8 cellular contexts compared by ENCODE assay signal in the genomic region with DNA sequence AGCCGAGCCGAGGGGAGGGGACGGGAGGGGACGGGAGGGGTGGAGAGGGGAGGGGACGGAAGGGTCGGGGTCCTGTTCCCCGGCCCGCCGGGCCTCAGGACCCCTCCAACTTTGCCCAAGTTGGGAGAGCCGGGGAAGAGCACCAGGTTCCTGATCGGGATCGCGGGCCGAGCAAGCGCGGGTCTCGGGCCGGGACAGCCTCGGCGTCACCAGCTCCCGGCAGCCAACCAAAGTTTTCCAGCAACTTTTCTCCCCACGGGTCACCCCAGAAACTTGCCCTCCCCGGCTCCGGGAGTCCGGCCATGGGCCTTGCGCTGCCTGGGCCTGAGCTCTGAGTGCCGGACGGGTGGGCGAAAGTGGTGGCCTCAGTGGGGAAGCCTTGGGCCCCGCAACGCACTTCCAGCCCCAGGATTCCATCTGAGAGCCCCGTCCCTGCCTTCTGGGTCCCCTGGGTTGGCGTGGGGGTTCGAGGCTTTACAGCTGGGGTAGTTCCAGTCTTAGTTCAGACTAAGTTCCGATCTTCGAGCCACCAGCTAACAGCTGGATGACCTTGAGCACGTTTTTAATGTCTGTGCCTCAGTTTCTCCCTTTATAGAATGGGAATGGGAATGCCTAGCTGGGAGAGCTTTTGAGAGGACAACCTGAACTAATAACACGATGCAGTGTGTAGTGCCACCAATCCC. TPM values are rescaled to one million over a fixed set of nuclear protein-coding genes. Genes with fewer than 3 reads are reported as not detected.
DNase-seq lines count a peak whose midpoint lies in the region; ATAC-seq and TF ChIP-seq lines count a peak whose summit lies in the region.

No MANE protein-coding gene starts in this region.

- no peak for DNase-seq in CD14-positive monocyte (ENCODE audit: low spot score)
- peak in 1 of 2 donors; percentile 41 for DNase-seq in heart right ventricle
- DNase-seq in retinal pigment epithelial cell (ENCODE audit: low read depth) = no peak
- DNase-seq in NCI-H2107 (lab: John Stamatoyannopoulos, UW) = no peak
- DNase-seq in NCI-H1417 treated with DMSO at 0.1 percent for 48 hours (lab: John Stamatoyannopoulos, UW) = no peak
- no peak for DNase-seq in COR-L47 (lab: John Stamatoyannopoulos, UW)

- peak; percentile 0 for ATAC-seq in HG02970 (IDR thresholded peaks at IDR 0.05; ENCODE audit: low FRiP score, unreplicated experiment)
- ATAC-seq in activated T-helper 17 cell treated with anti-CD3 and anti-CD28 coated beads, Interleukin-2, amount 50 U/mL, for 72 hours (replicated peaks) = no peak
- peak in 5 of 8 donors; percentile 1 to 22 (median 2) for ATAC-seq in heart right ventricle

- H3K36me3 ChIP-seq in heart right ventricle = peaks cover 0 to 37% (median 0%) of the 10 kb centered on the region in 9 donors

- H3K4me3 ChIP-seq in heart right ventricle (peak overlapping the region; percentile 59 to 98 (median 92)), retinal pigment epithelial cell (ENCODE audit: low read length) (peak overlapping the region; percentile 86)

- peak overlapping the region; percentile 62 to 98 (median 94) for H3K27ac ChIP-seq in heart right ventricle

- H3K27ac Mint-ChIP-seq in CD14-positive monocyte = peak overlapping the region; percentile 79 to 98 (median 95)
- H3K27ac Mint-ChIP-seq in activated T-helper 17 cell treated with anti-CD3 and anti-CD28 coated beads, Interleukin-2, amount 50 U/mL, for 72 hours = peak overlapping the region; percentile 97

- no peaks in the 10 kb centered on the region for H3K9me3 ChIP-seq in heart right ventricle

- H3K4me3 Mint-ChIP-seq in CD14-positive monocyte = peak overlapping the region; percentile 86 to 91
- H3K4me3 Mint-ChIP-seq in activated T-helper 17 cell treated with anti-CD3 and anti-CD28 coated beads, Interleukin-2, amount 50 U/mL, for 72 hours = peak overlapping the region; percentile 97

- peaks cover 28 to 87% (median 81%) of the 10 kb centered on the region in 9 donors for H3K4me1 ChIP-seq in heart right ventricle

- H3K36me3 Mint-ChIP-seq in CD14-positive monocyte = peaks cover 20% of the 10 kb centered on the region in 2 donors
- peaks cover 51% of the 10 kb centered on the region for H3K36me3 Mint-ChIP-seq in activated T-helper 17 cell treated with anti-CD3 and anti-CD28 coated beads, Interleukin-2, amount 50 U/mL, for 72 hours (ENCODE audit: low read depth)

- intact Hi-C loops in CD14-positive monocyte (cut with micrococcal nuclease) (loop anchor here in 1 of 2 donors (5.0 to 10.0 kb wide), 2 partner anchors 217 to 1170 kb away; partner anchors contain the start of genes CDCA8 and SH3D21), heart right ventricle (cut with DNase I) (loop anchor here in 4 of 10 donors (5.0 kb wide), 2 partner anchors 122 to 217 kb away; partner anchors contain the start of genes CDCA8 (in 2 of the 4) and GNL2 (in 2 of the 4))

- H3K27me3 ChIP-seq in heart right ventricle = no peaks in the 10 kb centered on the region

- 2 to 4% methylated on average over 32 to 38 of the region's 38 CpGs for WGBS in heart right ventricle, 2 donors

- peaks cover 2 to 15% (median 7%) of the 10 kb centered on the region in 3 donors for H3K27me3 Mint-ChIP-seq in CD14-positive monocyte (ENCODE audit: low read depth in 3 of 3)
- no peaks in the 10 kb centered on the region for H3K27me3 Mint-ChIP-seq in activated T-helper 17 cell treated with anti-CD3 and anti-CD28 coated beads, Interleukin-2, amount 50 U/mL, for 72 hours

- H3K4me1 Mint-ChIP-seq in CD14-positive monocyte = peaks cover 76% of the 10 kb centered on the region
- peaks cover 22% of the 10 kb centered on the region for H3K4me1 Mint-ChIP-seq in activated T-helper 17 cell treated with anti-CD3 and anti-CD28 coated beads, Interleukin-2, amount 50 U/mL, for 72 hours

- TF ChIP-seq CTCF in CD14-positive monocyte (IDR thresholded peaks at IDR 0.05) (no peak), heart right ventricle (IDR thresholded peaks at IDR 0.05) (no peak), retinal pigment epithelial cell (conservative IDR thresholded peaks at IDR 0.05; ENCODE audit: low read depth, low read length) (no peak)

- H3K9me3 Mint-ChIP-seq in CD14-positive monocyte = no peaks in the 10 kb centered on the region
- no peaks in the 10 kb centered on the region for H3K9me3 Mint-ChIP-seq in activated T-helper 17 cell treated with anti-CD3 and anti-CD28 coated beads, Interleukin-2, amount 50 U/mL, for 72 hours

RNA-seq across cellular contexts. Expression of gene ZC3H12A, which starts 0.5 kb away (rescaled TPM):
- polyA plus RNA-seq in CD14-positive monocyte = 1 to 10 TPM; 5.2 to 5.8 TPM
- total RNA-seq in activated T-helper 17 cell treated with anti-CD3 and anti-CD28 coated beads, Interleukin-2, amount 50 U/mL, for 72 hours = 10 to 100 TPM; 40.1 to 73.3 TPM
- total RNA-seq in heart right ventricle = 10 to 100 TPM in 1 of 10 donors, 1 to 10 TPM in 9; 2.9 to 10.9 (median 4.9) TPM
- 1 to 10 TPM; 4.5 to 5.2 TPM for polyA plus RNA-seq in heart right ventricle

RNA-seq across cellular contexts. Expression of gene MEAF6, which starts 39.7 kb away (rescaled TPM):
- polyA plus RNA-seq in CD14-positive monocyte (10 to 100 TPM; 79.2 to 99.8 TPM), heart right ventricle (10 to 100 TPM; 33.8 to 34.0 TPM)
- 10 to 100 TPM; 53.1 to 56.8 TPM for total RNA-seq in activated T-helper 17 cell treated with anti-CD3 and anti-CD28 coated beads, Interleukin-2, amount 50 U/mL, for 72 hours
- 10 to 100 TPM; 27.8 to 59.9 (median 38.0) TPM for total RNA-seq in heart right ventricle
